Comparison of ENCODE assay signal across 8 cellular contexts in genomic region chr14:73742520-73743238, GRCh38. TPM values are rescaled to one million over a fixed set of nuclear protein-coding genes. Genes with fewer than 3 reads are reported as not detected.
DNase-seq lines count a peak whose midpoint lies in the region; ATAC-seq and TF ChIP-seq lines count a peak whose summit lies in the region.

No MANE protein-coding gene starts in this region.

- POLR2A ChIA-PET in activated CD4-positive, alpha-beta T cell treated with anti-CD3 and anti-CD28 coated beads, Interleukin-2, amount 10 ng/mL, durations not matched to agents 7 days and 5 days (lab: Charles Lee), result interaction anchor here (1.4 kb wide), 1 partner anchor 16 kb away, joined by 5 read pairs; no protein-coding TSS in a partner anchor

- peaks cover 23% of the 10 kb centered on the region for H3K36me3 ChIP-seq in lower lobe of right lung

- H3K4me1 ChIP-seq in lower lobe of right lung, result peaks cover 92% of the 10 kb centered on the region

- no peak for TF ChIP-seq CTCF in lower lobe of right lung (IDR thresholded peaks at IDR 0.05)

- no peak for ATAC-seq in lower lobe of right lung
- no peak for ATAC-seq in GM18873 (IDR thresholded peaks at IDR 0.05; ENCODE audit: low FRiP score, unreplicated experiment)
- no peak for ATAC-seq in HG03025 (IDR thresholded peaks at IDR 0.05; ENCODE audit: low FRiP score, unreplicated experiment)

- peak overlapping the region; percentile 82 for H3K4me3 Mint-ChIP-seq in activated CD4-positive, alpha-beta T cell treated with anti-CD3 and anti-CD28 coated beads, Interleukin-2, amount 10 ng/mL, durations not matched to agents 7 days and 5 days
- peak overlapping the region; percentile 79 for H3K4me3 Mint-ChIP-seq in activated naive CD8-positive, alpha-beta T cell treated with anti-CD3 and anti-CD28 coated beads for 36 hours

- CTCF ChIA-PET in activated CD4-positive, alpha-beta T cell treated with anti-CD3 and anti-CD28 coated beads, Interleukin-2, amount 10 ng/mL, durations not matched to agents 7 days and 5 days (lab: Charles Lee), result interaction anchor here (0.7 to 13.1 kb wide), 8 partner anchors 9 to 42 kb away, joined by 3 to 102 read pairs (median 6); a partner anchor contains a TSS

- H3K27ac ChIP-seq in lower lobe of right lung (peak overlapping the region; percentile 87), temporal lobe (ENCODE audit: low read depth, low read length) (peak overlapping the region; percentile 90)

- no peaks in the 10 kb centered on the region for H3K27me3 Mint-ChIP-seq in activated CD4-positive, alpha-beta T cell treated with anti-CD3 and anti-CD28 coated beads, Interleukin-2, amount 10 ng/mL, durations not matched to agents 7 days and 5 days
- H3K27me3 Mint-ChIP-seq in activated naive CD8-positive, alpha-beta T cell treated with anti-CD3 and anti-CD28 coated beads for 36 hours, result no peaks in the 10 kb centered on the region

- peaks cover 84% of the 10 kb centered on the region for H3K4me1 Mint-ChIP-seq in activated CD4-positive, alpha-beta T cell treated with anti-CD3 and anti-CD28 coated beads, Interleukin-2, amount 10 ng/mL, durations not matched to agents 7 days and 5 days
- peaks cover 76% of the 10 kb centered on the region for H3K4me1 Mint-ChIP-seq in activated naive CD8-positive, alpha-beta T cell treated with anti-CD3 and anti-CD28 coated beads for 36 hours

- no peaks in the 10 kb centered on the region for H3K27me3 ChIP-seq in lower lobe of right lung (ENCODE audit: low read depth)

- no peaks in the 10 kb centered on the region for H3K9me3 ChIP-seq in lower lobe of right lung

- DNase-seq in activated CD4-positive, alpha-beta T cell treated with anti-CD3 and anti-CD28 coated beads, Interleukin-2, amount 10 ng/mL, durations not matched to agents 7 days and 5 days, result no peak
- no peak for DNase-seq in activated CD4-positive, alpha-beta T cell treated with anti-CD3 and anti-CD28 coated beads, Interleukin-2, amount 50 U/mL, for 4 hours
- peak; percentile 35 for DNase-seq in activated naive CD8-positive, alpha-beta T cell treated with anti-CD3 and anti-CD28 coated beads for 36 hours
- DNase-seq in lower lobe of right lung (no peak), NOMO-1 (lab: John Stamatoyannopoulos, UW; ENCODE audit: unreplicated experiment in 2 of 2) (no peak)

- H3K9me3 Mint-ChIP-seq in activated CD4-positive, alpha-beta T cell treated with anti-CD3 and anti-CD28 coated beads, Interleukin-2, amount 10 ng/mL, durations not matched to agents 7 days and 5 days, result no peaks in the 10 kb centered on the region
- no peaks in the 10 kb centered on the region for H3K9me3 Mint-ChIP-seq in activated naive CD8-positive, alpha-beta T cell treated with anti-CD3 and anti-CD28 coated beads for 36 hours

- H3K27ac Mint-ChIP-seq in activated CD4-positive, alpha-beta T cell treated with anti-CD3 and anti-CD28 coated beads, Interleukin-2, amount 10 ng/mL, durations not matched to agents 7 days and 5 days, result peak overlapping the region; percentile 90
- H3K27ac Mint-ChIP-seq in activated naive CD8-positive, alpha-beta T cell treated with anti-CD3 and anti-CD28 coated beads for 36 hours, result peak overlapping the region; percentile 95

- no peak overlapping the region for H3K4me3 ChIP-seq in lower lobe of right lung

- intact Hi-C loops in lower lobe of right lung (cut with DNase I), result no loop called here

- H3K36me3 Mint-ChIP-seq in activated CD4-positive, alpha-beta T cell treated with anti-CD3 and anti-CD28 coated beads, Interleukin-2, amount 10 ng/mL, durations not matched to agents 7 days and 5 days (ENCODE audit: low read depth), result peaks cover 27% of the 10 kb centered on the region
- peaks cover 17% of the 10 kb centered on the region for H3K36me3 Mint-ChIP-seq in activated naive CD8-positive, alpha-beta T cell treated with anti-CD3 and anti-CD28 coated beads for 36 hours

RNA-seq across cellular contexts. Expression of gene PNMA1, which starts 28.5 kb away (rescaled TPM):
- 10 to 100 TPM; 23.3 to 25.9 TPM for total RNA-seq in activated CD4-positive, alpha-beta T cell treated with anti-CD3 and anti-CD28 coated beads, Interleukin-2, amount 10 ng/mL, durations not matched to agents 7 days and 5 days
- 10 to 100 TPM; 26.6 to 28.3 TPM for total RNA-seq in activated naive CD8-positive, alpha-beta T cell treated with anti-CD3 and anti-CD28 coated beads for 36 hours
- total RNA-seq in lower lobe of right lung (24.4 TPM), temporal lobe (113 TPM)
